In the genomic region with DNA sequence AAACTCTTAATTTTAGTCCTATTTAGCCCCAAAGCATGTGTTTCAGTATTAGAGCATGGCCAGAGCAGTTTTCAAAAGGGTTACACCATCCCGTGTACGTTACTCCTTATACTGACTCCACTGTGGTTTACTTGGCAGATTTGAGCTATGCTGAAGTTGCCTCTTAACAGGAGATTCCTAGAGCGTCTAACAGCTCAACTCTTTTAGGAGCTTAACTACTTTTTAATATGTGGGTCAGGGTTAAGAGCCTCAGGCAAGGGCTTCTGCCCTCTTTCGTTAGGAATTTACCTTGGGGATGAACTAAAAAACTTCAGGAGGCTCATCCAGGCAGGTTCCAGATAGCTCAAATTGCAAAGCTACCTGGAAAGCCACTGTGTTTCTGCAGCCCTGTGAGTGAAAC, we compare ENCODE assay signal across 20 cellular contexts.
"Had no signal": no experiment of that assay in that cellular context is flagged by ENCODE, and none has a peak within 500 bp of the region (broad histone marks: within the 10 kb centered on the region; RNA-seq: fewer than 3 reads in every experiment).

No MANE protein-coding gene starts in this region.

- H3K9ac ChIP-seq: neural progenitor cell had no signal

- H3K36me3 ChIP-seq: cardiac muscle cell, neural progenitor cell, sigmoid colon, stomach, suprapubic skin, tibial nerve, vagina had no signal

- H3K9me3 ChIP-seq: sigmoid colon, stomach, suprapubic skin, tibial nerve, vagina had no signal

- H3K4me3 ChIP-seq: cardiac muscle cell, neural progenitor cell, sigmoid colon, smooth muscle cell, stomach, suprapubic skin, tibial nerve, vagina had no signal

- ATAC-seq: activated T-cell treated with anti-CD3 and anti-CD28 coated beads, Interleukin-2, amount 50 U/mL, for 72 hours; naive thymus-derived CD4-positive, alpha-beta T cell; stimulated activated memory B cell treated with anti-CD40 and anti-IgM and Interleukin-4, amounts not matched to agents 10 μg/mL and 1 μg/mL and 100 μg/mL, for 72 hours had no signal

- H3K27me3 Mint-ChIP-seq: activated CD4-positive, alpha-beta memory T cell treated with anti-CD3 and anti-CD28 coated beads, Interleukin-2, amount 10 ng/mL, durations not matched to agents 7 days and 5 days; activated naive CD4-positive, alpha-beta T cell treated with anti-CD3 and anti-CD28 coated beads, Interleukin-2, amount 10 ng/mL, durations not matched to agents 7 days and 5 days; naive thymus-derived CD4-positive, alpha-beta T cell; stimulated activated memory B cell treated with anti-CD40 and anti-IgM and Interleukin-4, amounts not matched to agents 10 μg/mL and 1 μg/mL and 100 μg/mL, for 72 hours had no signal

- H3K4me3 Mint-ChIP-seq: activated CD4-positive, alpha-beta memory T cell treated with anti-CD3 and anti-CD28 coated beads, Interleukin-2, amount 10 ng/mL, durations not matched to agents 7 days and 5 days; activated naive CD4-positive, alpha-beta T cell treated with anti-CD3 and anti-CD28 coated beads, Interleukin-2, amount 10 ng/mL, durations not matched to agents 7 days and 5 days; activated T-cell treated with anti-CD3 and anti-CD28 coated beads, Interleukin-2, amount 50 U/mL, for 72 hours; naive thymus-derived CD4-positive, alpha-beta T cell; neural progenitor cell; stimulated activated memory B cell treated with anti-CD40 and anti-IgM and Interleukin-4, amounts not matched to agents 10 μg/mL and 1 μg/mL and 100 μg/mL, for 72 hours; T-helper 1 cell treated with Interleukin-12 subunit alpha and Interleukin-12 subunit beta and Interleukin-4 antibody, amounts not matched to agents 30 μg/mL and 1 μg/mL, for 36 hours had no signal

- H3K4me1 Mint-ChIP-seq: activated CD4-positive, alpha-beta memory T cell treated with anti-CD3 and anti-CD28 coated beads, Interleukin-2, amount 10 ng/mL, durations not matched to agents 7 days and 5 days; activated naive CD4-positive, alpha-beta T cell treated with anti-CD3 and anti-CD28 coated beads, Interleukin-2, amount 10 ng/mL, durations not matched to agents 7 days and 5 days; naive thymus-derived CD4-positive, alpha-beta T cell; neural progenitor cell; stimulated activated memory B cell treated with anti-CD40 and anti-IgM and Interleukin-4, amounts not matched to agents 10 μg/mL and 1 μg/mL and 100 μg/mL, for 72 hours had no signal

- H3K27me3 ChIP-seq: cardiac muscle cell, neural progenitor cell, sigmoid colon, stomach, suprapubic skin, tibial nerve, vagina had no signal

- H3K9me3 Mint-ChIP-seq: activated CD4-positive, alpha-beta memory T cell treated with anti-CD3 and anti-CD28 coated beads, Interleukin-2, amount 10 ng/mL, durations not matched to agents 7 days and 5 days; activated naive CD4-positive, alpha-beta T cell treated with anti-CD3 and anti-CD28 coated beads, Interleukin-2, amount 10 ng/mL, durations not matched to agents 7 days and 5 days; activated T-cell treated with anti-CD3 and anti-CD28 coated beads, Interleukin-2, amount 50 U/mL, for 72 hours; naive thymus-derived CD4-positive, alpha-beta T cell; neural progenitor cell; stimulated activated memory B cell treated with anti-CD40 and anti-IgM and Interleukin-4, amounts not matched to agents 10 μg/mL and 1 μg/mL and 100 μg/mL, for 72 hours; T-helper 1 cell treated with Interleukin-12 subunit alpha and Interleukin-12 subunit beta and Interleukin-4 antibody, amounts not matched to agents 30 μg/mL and 1 μg/mL, for 36 hours had no signal

- DNase-seq: activated CD4-positive, alpha-beta memory T cell treated with anti-CD3 and anti-CD28 coated beads, Interleukin-2, amount 10 ng/mL, durations not matched to agents 7 days and 5 days; activated CD4-positive, alpha-beta T cell treated with anti-CD3 and anti-CD28 coated beads for 48 hours; activated effector memory CD4-positive, alpha-beta T cell treated with anti-CD3 and anti-CD28 coated beads, Interleukin-2, amount 50 U/mL, for 16 hours; activated naive CD4-positive, alpha-beta T cell treated with anti-CD3 and anti-CD28 coated beads, Interleukin-2, amount 10 ng/mL, durations not matched to agents 7 days and 5 days; activated T-cell treated with anti-CD3 and anti-CD28 coated beads, Interleukin-2, amount 50 U/mL, for 72 hours; foreskin fibroblast; left cardiac atrium; naive thymus-derived CD4-positive, alpha-beta T cell; posterior cingulate gyrus; sigmoid colon; stimulated activated CD4-positive, alpha-beta T cell treated with anti-CD3 and anti-CD28 coated beads, Interleukin-15, amount 100 ng/mL, for 24 hours; stomach had no signal

- H3K36me3 Mint-ChIP-seq: activated naive CD4-positive, alpha-beta T cell treated with anti-CD3 and anti-CD28 coated beads, Interleukin-2, amount 10 ng/mL, durations not matched to agents 7 days and 5 days; naive thymus-derived CD4-positive, alpha-beta T cell; neural progenitor cell; stimulated activated memory B cell treated with anti-CD40 and anti-IgM and Interleukin-4, amounts not matched to agents 10 μg/mL and 1 μg/mL and 100 μg/mL, for 72 hours had no signal

- H3K27ac ChIP-seq: cardiac muscle cell, neural progenitor cell, sigmoid colon, stomach, suprapubic skin, tibial nerve, vagina had no signal

- H3K27ac Mint-ChIP-seq: activated CD4-positive, alpha-beta memory T cell treated with anti-CD3 and anti-CD28 coated beads, Interleukin-2, amount 10 ng/mL, durations not matched to agents 7 days and 5 days; activated naive CD4-positive, alpha-beta T cell treated with anti-CD3 and anti-CD28 coated beads, Interleukin-2, amount 10 ng/mL, durations not matched to agents 7 days and 5 days; activated T-cell treated with anti-CD3 and anti-CD28 coated beads, Interleukin-2, amount 50 U/mL, for 72 hours; naive thymus-derived CD4-positive, alpha-beta T cell; stimulated activated memory B cell treated with anti-CD40 and anti-IgM and Interleukin-4, amounts not matched to agents 10 μg/mL and 1 μg/mL and 100 μg/mL, for 72 hours; T-helper 1 cell treated with Interleukin-12 subunit alpha and Interleukin-12 subunit beta and Interleukin-4 antibody, amounts not matched to agents 30 μg/mL and 1 μg/mL, for 36 hours had no signal

- H3K4me1 ChIP-seq: neural progenitor cell, sigmoid colon, stomach, suprapubic skin, vagina had no signal
